8 cellular contexts compared by ENCODE assay signal in the genomic region with DNA sequence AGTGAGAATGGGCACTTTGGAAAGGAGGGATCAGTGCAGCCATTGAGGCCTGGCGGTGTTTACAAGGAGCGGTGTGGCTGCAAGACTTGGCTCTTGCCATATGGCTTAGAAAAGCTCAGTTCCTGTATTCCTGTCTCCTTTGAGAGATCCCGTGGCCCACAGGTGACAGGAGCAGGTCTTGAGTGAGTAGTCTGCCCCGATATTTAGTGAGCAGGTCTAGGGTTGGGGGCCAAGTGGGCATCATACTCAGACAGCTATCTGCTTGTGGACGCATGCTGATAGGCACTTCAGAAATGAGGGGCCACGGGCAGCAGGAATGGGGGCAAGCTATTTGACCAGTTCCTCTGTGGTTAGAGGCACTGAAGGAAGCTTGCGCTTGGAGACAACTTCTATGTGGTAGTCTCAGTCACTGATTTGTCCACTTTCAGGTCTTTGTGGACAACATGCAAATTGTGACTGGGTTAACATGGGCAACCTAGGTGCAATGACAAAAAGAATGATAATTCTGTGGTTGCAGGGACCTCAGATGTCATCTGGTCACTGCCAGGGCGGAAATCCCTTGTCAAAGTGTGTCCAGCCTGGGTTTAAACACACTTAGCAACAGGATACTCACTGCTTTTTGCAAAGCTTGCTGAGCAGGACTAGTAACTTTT. TPM values are rescaled to one million over a fixed set of nuclear protein-coding genes. Genes with fewer than 3 reads are reported as not detected.
DNase-seq lines count a peak whose midpoint lies in the region; ATAC-seq and TF ChIP-seq lines count a peak whose summit lies in the region.

No MANE protein-coding gene starts in this region.

- ATAC-seq in foreskin keratinocyte (no peak), HG03196 (IDR thresholded peaks at IDR 0.05; ENCODE audit: unreplicated experiment) (no peak)

- H3K36me3 ChIP-seq in SU-DHL-6 (ENCODE audit: low read length) (0 out of 2 replicates have a peak, but pooled peaks cover 5% of the 10 kb centered on the region), smooth muscle cell (ENCODE audit: low read depth) (peaks cover 12% of the 10 kb centered on the region)

- no peaks in the 10 kb centered on the region for H3K9me3 ChIP-seq in SU-DHL-6 (ENCODE audit: insufficient read depth, low read length)
- H3K9me3 ChIP-seq in smooth muscle cell (replicated peaks; ENCODE audit: low read depth) = no peaks in the 10 kb centered on the region

- H3K4me2 ChIP-seq in SU-DHL-6 (ENCODE audit: low read depth, low read length, poor library complexity, severe bottlenecking) = peak overlapping the region; percentile 72
- peak overlapping the region; percentile 97 for H3K4me2 ChIP-seq in smooth muscle cell

- H3F3A ChIP-seq in SU-DHL-6 (ENCODE audit: insufficient read depth) (0 out of 2 replicates have a peak, but pooled peaks cover 6% of the 10 kb centered on the region), smooth muscle cell (ENCODE audit: low read depth) (no peaks in the 10 kb centered on the region)

- H3K9ac ChIP-seq in SU-DHL-6 (ENCODE audit: low read length) (peak overlapping the region; percentile 89), smooth muscle cell (ENCODE audit: low read depth) (peak overlapping the region; percentile 54)

- 0 out of 2 replicates have a peak overlapping the region, but pooled peaks have one; percentile 46 for H3K27ac ChIP-seq in SU-DHL-6 (ENCODE audit: low read depth, low read length)
- H3K27ac ChIP-seq in foreskin keratinocyte = peak overlapping the region; percentile 63
- H3K27ac ChIP-seq in smooth muscle cell (ENCODE audit: low read depth) = no peak overlapping the region

- WGBS in smooth muscle cell (ENCODE audit: low lambda C conversion rate) = 72% methylated on average over 8 of the region's 8 CpGs

- H3K4me1 ChIP-seq in foreskin keratinocyte (peaks cover 20% of the 10 kb centered on the region), smooth muscle cell (ENCODE audit: low read depth) (peaks cover 11% of the 10 kb centered on the region)

- TF ChIP-seq CTCF in SU-DHL-6 (IDR thresholded peaks at IDR 0.05; ENCODE audit: insufficient read depth, low read length, poor library complexity, severe bottlenecking) (no peak), foreskin keratinocyte (conservative IDR thresholded peaks at IDR 0.05) (no peak), smooth muscle cell (IDR thresholded peaks at IDR 0.05; ENCODE audit: borderline replicate concordance, insufficient read depth, poor library complexity, severe bottlenecking) (no peak)

- no peaks in the 10 kb centered on the region for H3K9me2 ChIP-seq in SU-DHL-6 (replicated peaks; ENCODE audit: insufficient read depth, low read length)

- H4K20me1 ChIP-seq in SU-DHL-6 (ENCODE audit: low read depth, low read length) (no peaks in the 10 kb centered on the region), smooth muscle cell (ENCODE audit: low read depth) (peaks cover 43% of the 10 kb centered on the region)

- H3K27me3 ChIP-seq in SU-DHL-6 (ENCODE audit: low read length) = 0 out of 2 replicates have a peak, but pooled peaks cover 2% of the 10 kb centered on the region
- peaks cover 29% of the 10 kb centered on the region for H3K27me3 ChIP-seq in foreskin keratinocyte
- H3K27me3 ChIP-seq in smooth muscle cell (ENCODE audit: low read depth) = peaks cover 28% of the 10 kb centered on the region

- H2AFZ ChIP-seq in SU-DHL-6 (ENCODE audit: low read depth, low read length, severe bottlenecking) = peak overlapping the region; percentile 85
- peak overlapping the region; percentile 97 for H2AFZ ChIP-seq in smooth muscle cell (ENCODE audit: low read depth)

- peak; percentile 34 for DNase-seq in DMS53 (lab: John Stamatoyannopoulos, UW)
- DNase-seq in DMS53 treated with DMSO at 0.1 percent for 48 hours (lab: John Stamatoyannopoulos, UW; ENCODE audit: unreplicated experiment) = no peak
- peak in 1 of 2 donors; percentile 1 for DNase-seq in foreskin keratinocyte
- no peak for DNase-seq in smooth muscle cell (lab: John Stamatoyannopoulos, UW; ENCODE audit: unreplicated experiment)
- no peak for DNase-seq in NCI-H2196 (lab: John Stamatoyannopoulos, UW; ENCODE audit: unreplicated experiment)
- no peak for DNase-seq in mucosa of gallbladder (ENCODE audit: low spot score)

- H3K4me3 ChIP-seq in SU-DHL-6 (ENCODE audit: insufficient read depth, low read length, poor library complexity, severe bottlenecking) (peak overlapping the region; percentile 89), smooth muscle cell (peak overlapping the region; percentile 90)

- H3K79me2 ChIP-seq in SU-DHL-6 (ENCODE audit: insufficient read depth, low read length) = peaks cover 28% of the 10 kb centered on the region
- H3K79me2 ChIP-seq in smooth muscle cell (ENCODE audit: low read depth) = peaks cover 37% of the 10 kb centered on the region

RNA-seq across cellular contexts. Expression of gene TMED3, which starts 1.1 kb away (rescaled TPM):
- total RNA-seq in foreskin keratinocyte (97.3 and 102 TPM in 2 replicates), smooth muscle cell (222 and 229 TPM in 2 replicates), mucosa of gallbladder (67.7 TPM)
- polyA plus RNA-seq in foreskin keratinocyte (130 and 131 TPM in 2 replicates), smooth muscle cell (228 and 251 TPM in 2 replicates)

RNA-seq across cellular contexts. Expression of gene ANKRD34C, which starts 29.5 kb away (rescaled TPM):
- total RNA-seq in foreskin keratinocyte = not detected in 2 replicates
- not detected in 2 replicates for polyA plus RNA-seq in foreskin keratinocyte
- total RNA-seq in smooth muscle cell = 0.04 TPM in 1 of 2 replicates, not detected in the other
- polyA plus RNA-seq in smooth muscle cell = not detected in 2 replicates
- total RNA-seq in mucosa of gallbladder = not detected
